ENCODE assay signal across 1 cellular context in the genomic region with DNA sequence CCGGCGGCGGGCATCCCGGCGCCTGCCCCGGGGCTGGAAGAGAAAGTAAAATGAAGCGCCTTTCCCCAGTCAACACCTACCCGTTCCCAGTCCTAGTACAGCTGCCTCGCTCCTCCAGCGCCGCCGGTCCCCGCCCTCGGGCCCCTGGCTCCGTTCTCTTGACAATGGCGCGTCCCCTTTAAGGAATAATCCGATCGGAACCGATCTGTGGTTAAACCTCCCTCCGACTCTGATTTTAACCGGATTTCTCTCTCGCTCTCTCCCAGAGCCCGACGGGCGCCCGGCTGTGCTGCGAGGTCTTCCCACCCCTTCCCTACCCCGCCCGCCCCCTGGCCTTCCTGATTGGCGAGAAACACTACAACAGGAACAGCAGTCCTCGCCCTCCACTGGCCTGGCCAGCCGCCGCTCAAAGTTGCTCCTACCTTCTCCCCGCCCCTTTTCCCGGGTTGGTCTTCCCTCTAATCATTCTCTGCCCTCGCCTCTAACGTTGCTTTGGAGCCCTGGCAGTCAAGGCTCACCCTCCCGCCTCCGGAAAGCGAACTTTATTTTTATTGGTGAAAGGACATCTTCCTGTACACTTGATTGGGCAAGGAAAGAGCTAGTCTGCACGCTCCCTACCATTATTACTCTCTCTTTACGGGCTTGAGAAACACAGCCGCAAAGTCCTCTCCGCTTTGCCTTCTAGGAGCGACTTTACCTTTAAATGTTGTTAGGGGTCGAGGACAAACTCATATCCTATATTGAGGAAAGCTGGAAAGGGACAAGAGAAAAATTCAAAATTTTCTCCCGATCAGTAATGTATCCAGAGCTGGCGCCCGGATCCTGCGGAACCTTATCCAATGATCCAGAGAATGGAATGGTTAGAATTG.
TF ChIP-seq lines count a peak whose summit lies in the region.

A gene (minus strand): TSS at position 282 of the 869 bp plus-strand sequence. CDS start 145,869 bp downstream, outside the sequence.

TF ChIP-seq in HepG2, 621 proteins besides CTCF, POLR2A, EP300 and RAD21 (continued from another document and continues in another):
- TF ChIP-seq, protein P1, sequence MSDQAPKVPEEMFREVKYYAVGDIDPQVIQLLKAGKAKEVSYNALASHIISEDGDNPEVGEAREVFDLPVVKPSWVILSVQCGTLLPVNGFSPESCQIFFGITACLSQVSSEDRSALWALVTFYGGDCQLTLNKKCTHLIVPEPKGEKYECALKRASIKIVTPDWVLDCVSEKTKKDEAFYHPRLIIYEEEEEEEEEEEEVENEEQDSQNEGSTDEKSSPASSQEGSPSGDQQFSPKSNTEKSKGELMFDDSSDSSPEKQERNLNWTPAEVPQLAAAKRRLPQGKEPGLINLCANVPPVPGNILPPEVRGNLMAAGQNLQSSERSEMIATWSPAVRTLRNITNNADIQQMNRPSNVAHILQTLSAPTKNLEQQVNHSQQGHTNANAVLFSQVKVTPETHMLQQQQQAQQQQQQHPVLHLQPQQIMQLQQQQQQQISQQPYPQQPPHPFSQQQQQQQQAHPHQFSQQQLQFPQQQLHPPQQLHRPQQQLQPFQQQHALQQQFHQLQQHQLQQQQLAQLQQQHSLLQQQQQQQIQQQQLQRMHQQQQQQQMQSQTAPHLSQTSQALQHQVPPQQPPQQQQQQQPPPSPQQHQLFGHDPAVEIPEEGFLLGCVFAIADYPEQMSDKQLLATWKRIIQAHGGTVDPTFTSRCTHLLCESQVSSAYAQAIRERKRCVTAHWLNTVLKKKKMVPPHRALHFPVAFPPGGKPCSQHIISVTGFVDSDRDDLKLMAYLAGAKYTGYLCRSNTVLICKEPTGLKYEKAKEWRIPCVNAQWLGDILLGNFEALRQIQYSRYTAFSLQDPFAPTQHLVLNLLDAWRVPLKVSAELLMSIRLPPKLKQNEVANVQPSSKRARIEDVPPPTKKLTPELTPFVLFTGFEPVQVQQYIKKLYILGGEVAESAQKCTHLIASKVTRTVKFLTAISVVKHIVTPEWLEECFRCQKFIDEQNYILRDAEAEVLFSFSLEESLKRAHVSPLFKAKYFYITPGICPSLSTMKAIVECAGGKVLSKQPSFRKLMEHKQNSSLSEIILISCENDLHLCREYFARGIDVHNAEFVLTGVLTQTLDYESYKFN (CRISPR knock-in tag; conservative IDR thresholded peaks at IDR 0.05), result no peak; the same call in 1 of the 2 replicates
- TF ChIP-seq PLRG1 (conservative IDR thresholded peaks at IDR 0.05) (no peak), JUND (CRISPR knock-in tag; IDR thresholded peaks at IDR 0.05) (no peak), MAZ (IDR thresholded peaks at IDR 0.05; ENCODE audit: borderline replicate concordance, low read depth, low read length) (no peak), MAZ (CRISPR knock-in tag; IDR thresholded peaks at IDR 0.05; ENCODE audit: low read depth) (0 out of 2 replicates have a peak, but pooled peaks have one; percentile 25), GTF2F1 (IDR thresholded peaks at IDR 0.05; ENCODE audit: low read length) (no peak), KLF16 (CRISPR knock-in tag; IDR thresholded peaks at IDR 0.05) (peak in 1 of 2 experiments; percentile 37; a peak in 1 of 4 replicates), SRY (CRISPR knock-in tag; IDR thresholded peaks at IDR 0.05) (no peak), ZNF652 (CRISPR knock-in tag; IDR thresholded peaks at IDR 0.05; ENCODE audit: borderline replicate concordance, low read depth) (0 out of 2 replicates have a peak, but pooled peaks have one; percentile 26), SKI (IDR thresholded peaks at IDR 0.05; ENCODE audit: partially characterized antibody) (no peak), NR2F2 (IDR thresholded peaks at IDR 0.05; ENCODE audit: borderline replicate concordance, low read depth) (peak; percentile 29; the same call in 1 of the 2 replicates), EZH2 (conservative IDR thresholded peaks at IDR 0.05; ENCODE audit: low read depth, low read length) (no peak), MXD4 (CRISPR knock-in tag; IDR thresholded peaks at IDR 0.05) (no peak), CENPX (CRISPR knock-in tag; IDR thresholded peaks at IDR 0.05) (no peak), GABPA (IDR thresholded peaks at IDR 0.05; ENCODE audit: low read depth, low read length) (peak; percentile 43; the same call in 1 of the 2 replicates), GABPA (CRISPR knock-in tag; IDR thresholded peaks at IDR 0.05; ENCODE audit: low read depth) (peak; percentile 81), ZNF547 (CRISPR knock-in tag; IDR thresholded peaks at IDR 0.05) (no peak), THAP11 (CRISPR knock-in tag; IDR thresholded peaks at IDR 0.05) (no peak; the same call in 1 of the 2 replicates), ZBTB42 (CRISPR knock-in tag; IDR thresholded peaks at IDR 0.05) (no peak), HOXA5 (CRISPR knock-in tag; IDR thresholded peaks at IDR 0.05) (peak; percentile 68; the same call in 1 of the 2 replicates), FOXK2 (IDR thresholded peaks at IDR 0.05) (peak; percentile 49; the same call in 1 of the 2 replicates), REXO4 (CRISPR knock-in tag; IDR thresholded peaks at IDR 0.05; ENCODE audit: borderline replicate concordance) (no peak), ZNF598 (CRISPR knock-in tag; IDR thresholded peaks at IDR 0.05; ENCODE audit: borderline replicate concordance) (no peak), EEA1 (CRISPR knock-in tag; IDR thresholded peaks at IDR 0.05; ENCODE audit: borderline replicate concordance) (no peak), NR3C1 (CRISPR knock-in tag; IDR thresholded peaks at IDR 0.05) (no peak), ONECUT2 (CRISPR knock-in tag; IDR thresholded peaks at IDR 0.05) (no peak), ZNF775 (CRISPR knock-in tag; IDR thresholded peaks at IDR 0.05; ENCODE audit: borderline replicate concordance) (no peak), ZSCAN31 (CRISPR knock-in tag; IDR thresholded peaks at IDR 0.05; ENCODE audit: low read depth) (no peak), KMT2B (CRISPR knock-in tag; IDR thresholded peaks at IDR 0.05) (peak; percentile 45; the same call in 1 of the 2 replicates), ZMYM3 (CRISPR knock-in tag; IDR thresholded peaks at IDR 0.05) (no peak), RNF2 (conservative IDR thresholded peaks at IDR 0.05; ENCODE audit: low read depth) (no peak), NR1H2 (CRISPR knock-in tag; IDR thresholded peaks at IDR 0.05; ENCODE audit: borderline replicate concordance, low read depth) (no peak), MED1 (CRISPR knock-in tag; IDR thresholded peaks at IDR 0.05) (0 out of 2 replicates have a peak, but pooled peaks have one; percentile 26), FOXP1 (IDR thresholded peaks at IDR 0.05) (no peak), FOXP1 (CRISPR knock-in tag; IDR thresholded peaks at IDR 0.05) (no peak), ZNF441 (CRISPR knock-in tag; IDR thresholded peaks at IDR 0.05; ENCODE audit: borderline replicate concordance) (no peak), ZNF747 (CRISPR knock-in tag; IDR thresholded peaks at IDR 0.05; ENCODE audit: borderline replicate concordance) (no peak), ZNF891 (CRISPR knock-in tag; IDR thresholded peaks at IDR 0.05) (peak; percentile 57; the same call in 1 of the 2 replicates), MIER2 (CRISPR knock-in tag; IDR thresholded peaks at IDR 0.05) (no peak), DR1 (CRISPR knock-in tag; IDR thresholded peaks at IDR 0.05) (no peak), ZNF343 (CRISPR knock-in tag; IDR thresholded peaks at IDR 0.05) (no peak), ZNF550 (CRISPR knock-in tag; IDR thresholded peaks at IDR 0.05; ENCODE audit: borderline replicate concordance) (no peak), NFRKB (IDR thresholded peaks at IDR 0.05) (no peak), GLI4 (CRISPR knock-in tag; IDR thresholded peaks at IDR 0.05; ENCODE audit: borderline replicate concordance) (no peak), NPAS2 (CRISPR knock-in tag; IDR thresholded peaks at IDR 0.05; ENCODE audit: borderline replicate concordance) (no peak), GABPB1 (CRISPR knock-in tag; IDR thresholded peaks at IDR 0.05) (peak; percentile 66), TEAD3 (CRISPR knock-in tag; optimal IDR thresholded peaks at IDR 0.05; ENCODE audit: borderline replicate concordance) (no peak), ZNF121 (CRISPR knock-in tag; IDR thresholded peaks at IDR 0.05) (no peak), CENPT (CRISPR knock-in tag; IDR thresholded peaks at IDR 0.05; ENCODE audit: low read depth) (no peak), ZNF766 (CRISPR knock-in tag; IDR thresholded peaks at IDR 0.05; ENCODE audit: borderline replicate concordance) (no peak)
- TF ChIP-seq, protein P2, sequence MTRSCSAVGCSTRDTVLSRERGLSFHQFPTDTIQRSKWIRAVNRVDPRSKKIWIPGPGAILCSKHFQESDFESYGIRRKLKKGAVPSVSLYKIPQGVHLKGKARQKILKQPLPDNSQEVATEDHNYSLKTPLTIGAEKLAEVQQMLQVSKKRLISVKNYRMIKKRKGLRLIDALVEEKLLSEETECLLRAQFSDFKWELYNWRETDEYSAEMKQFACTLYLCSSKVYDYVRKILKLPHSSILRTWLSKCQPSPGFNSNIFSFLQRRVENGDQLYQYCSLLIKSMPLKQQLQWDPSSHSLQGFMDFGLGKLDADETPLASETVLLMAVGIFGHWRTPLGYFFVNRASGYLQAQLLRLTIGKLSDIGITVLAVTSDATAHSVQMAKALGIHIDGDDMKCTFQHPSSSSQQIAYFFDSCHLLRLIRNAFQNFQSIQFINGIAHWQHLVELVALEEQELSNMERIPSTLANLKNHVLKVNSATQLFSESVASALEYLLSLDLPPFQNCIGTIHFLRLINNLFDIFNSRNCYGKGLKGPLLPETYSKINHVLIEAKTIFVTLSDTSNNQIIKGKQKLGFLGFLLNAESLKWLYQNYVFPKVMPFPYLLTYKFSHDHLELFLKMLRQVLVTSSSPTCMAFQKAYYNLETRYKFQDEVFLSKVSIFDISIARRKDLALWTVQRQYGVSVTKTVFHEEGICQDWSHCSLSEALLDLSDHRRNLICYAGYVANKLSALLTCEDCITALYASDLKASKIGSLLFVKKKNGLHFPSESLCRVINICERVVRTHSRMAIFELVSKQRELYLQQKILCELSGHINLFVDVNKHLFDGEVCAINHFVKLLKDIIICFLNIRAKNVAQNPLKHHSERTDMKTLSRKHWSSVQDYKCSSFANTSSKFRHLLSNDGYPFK (CRISPR knock-in tag; IDR thresholded peaks at IDR 0.05; ENCODE audit: borderline replicate concordance), result no peak
- TF ChIP-seq, protein P3, sequence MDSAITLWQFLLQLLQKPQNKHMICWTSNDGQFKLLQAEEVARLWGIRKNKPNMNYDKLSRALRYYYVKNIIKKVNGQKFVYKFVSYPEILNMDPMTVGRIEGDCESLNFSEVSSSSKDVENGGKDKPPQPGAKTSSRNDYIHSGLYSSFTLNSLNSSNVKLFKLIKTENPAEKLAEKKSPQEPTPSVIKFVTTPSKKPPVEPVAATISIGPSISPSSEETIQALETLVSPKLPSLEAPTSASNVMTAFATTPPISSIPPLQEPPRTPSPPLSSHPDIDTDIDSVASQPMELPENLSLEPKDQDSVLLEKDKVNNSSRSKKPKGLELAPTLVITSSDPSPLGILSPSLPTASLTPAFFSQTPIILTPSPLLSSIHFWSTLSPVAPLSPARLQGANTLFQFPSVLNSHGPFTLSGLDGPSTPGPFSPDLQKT (CRISPR knock-in tag; IDR thresholded peaks at IDR 0.05; ENCODE audit: borderline replicate concordance), result no peak
- TF ChIP-seq, protein P4, sequence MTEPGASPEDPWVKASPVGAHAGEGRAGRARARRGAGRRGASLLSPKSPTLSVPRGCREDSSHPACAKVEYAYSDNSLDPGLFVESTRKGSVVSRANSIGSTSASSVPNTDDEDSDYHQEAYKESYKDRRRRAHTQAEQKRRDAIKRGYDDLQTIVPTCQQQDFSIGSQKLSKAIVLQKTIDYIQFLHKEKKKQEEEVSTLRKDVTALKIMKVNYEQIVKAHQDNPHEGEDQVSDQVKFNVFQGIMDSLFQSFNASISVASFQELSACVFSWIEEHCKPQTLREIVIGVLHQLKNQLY (CRISPR knock-in tag; IDR thresholded peaks at IDR 0.05), result no peak
- TF ChIP-seq, protein P5, sequence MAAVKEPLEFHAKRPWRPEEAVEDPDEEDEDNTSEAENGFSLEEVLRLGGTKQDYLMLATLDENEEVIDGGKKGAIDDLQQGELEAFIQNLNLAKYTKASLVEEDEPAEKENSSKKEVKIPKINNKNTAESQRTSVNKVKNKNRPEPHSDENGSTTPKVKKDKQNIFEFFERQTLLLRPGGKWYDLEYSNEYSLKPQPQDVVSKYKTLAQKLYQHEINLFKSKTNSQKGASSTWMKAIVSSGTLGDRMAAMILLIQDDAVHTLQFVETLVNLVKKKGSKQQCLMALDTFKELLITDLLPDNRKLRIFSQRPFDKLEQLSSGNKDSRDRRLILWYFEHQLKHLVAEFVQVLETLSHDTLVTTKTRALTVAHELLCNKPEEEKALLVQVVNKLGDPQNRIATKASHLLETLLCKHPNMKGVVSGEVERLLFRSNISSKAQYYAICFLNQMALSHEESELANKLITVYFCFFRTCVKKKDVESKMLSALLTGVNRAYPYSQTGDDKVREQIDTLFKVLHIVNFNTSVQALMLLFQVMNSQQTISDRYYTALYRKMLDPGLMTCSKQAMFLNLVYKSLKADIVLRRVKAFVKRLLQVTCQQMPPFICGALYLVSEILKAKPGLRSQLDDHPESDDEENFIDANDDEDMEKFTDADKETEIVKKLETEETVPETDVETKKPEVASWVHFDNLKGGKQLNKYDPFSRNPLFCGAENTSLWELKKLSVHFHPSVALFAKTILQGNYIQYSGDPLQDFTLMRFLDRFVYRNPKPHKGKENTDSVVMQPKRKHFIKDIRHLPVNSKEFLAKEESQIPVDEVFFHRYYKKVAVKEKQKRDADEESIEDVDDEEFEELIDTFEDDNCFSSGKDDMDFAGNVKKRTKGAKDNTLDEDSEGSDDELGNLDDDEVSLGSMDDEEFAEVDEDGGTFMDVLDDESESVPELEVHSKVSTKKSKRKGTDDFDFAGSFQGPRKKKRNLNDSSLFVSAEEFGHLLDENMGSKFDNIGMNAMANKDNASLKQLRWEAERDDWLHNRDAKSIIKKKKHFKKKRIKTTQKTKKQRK (IDR thresholded peaks at IDR 0.05; ENCODE audit: low read length), result peak; percentile 91
- TF ChIP-seq, protein P6, sequence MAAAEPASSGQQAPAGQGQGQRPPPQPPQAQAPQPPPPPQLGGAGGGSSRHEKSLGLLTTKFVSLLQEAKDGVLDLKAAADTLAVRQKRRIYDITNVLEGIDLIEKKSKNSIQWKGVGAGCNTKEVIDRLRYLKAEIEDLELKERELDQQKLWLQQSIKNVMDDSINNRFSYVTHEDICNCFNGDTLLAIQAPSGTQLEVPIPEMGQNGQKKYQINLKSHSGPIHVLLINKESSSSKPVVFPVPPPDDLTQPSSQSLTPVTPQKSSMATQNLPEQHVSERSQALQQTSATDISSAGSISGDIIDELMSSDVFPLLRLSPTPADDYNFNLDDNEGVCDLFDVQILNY (CRISPR knock-in tag; conservative IDR thresholded peaks at IDR 0.05), result no peak
- TF ChIP-seq, protein P7, sequence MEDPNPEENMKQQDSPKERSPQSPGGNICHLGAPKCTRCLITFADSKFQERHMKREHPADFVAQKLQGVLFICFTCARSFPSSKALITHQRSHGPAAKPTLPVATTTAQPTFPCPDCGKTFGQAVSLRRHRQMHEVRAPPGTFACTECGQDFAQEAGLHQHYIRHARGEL (CRISPR knock-in tag; IDR thresholded peaks at IDR 0.05), result no peak
- TF ChIP-seq, protein P8, sequence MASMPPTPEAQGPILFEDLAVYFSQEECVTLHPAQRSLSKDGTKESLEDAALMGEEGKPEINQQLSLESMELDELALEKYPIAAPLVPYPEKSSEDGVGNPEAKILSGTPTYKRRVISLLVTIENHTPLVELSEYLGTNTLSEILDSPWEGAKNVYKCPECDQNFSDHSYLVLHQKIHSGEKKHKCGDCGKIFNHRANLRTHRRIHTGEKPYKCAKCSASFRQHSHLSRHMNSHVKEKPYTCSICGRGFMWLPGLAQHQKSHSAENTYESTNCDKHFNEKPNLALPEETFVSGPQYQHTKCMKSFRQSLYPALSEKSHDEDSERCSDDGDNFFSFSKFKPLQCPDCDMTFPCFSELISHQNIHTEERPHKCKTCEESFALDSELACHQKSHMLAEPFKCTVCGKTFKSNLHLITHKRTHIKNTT (CRISPR knock-in tag; IDR thresholded peaks at IDR 0.05), result no peak
